ENCODE assay signal across 3 cellular contexts in the genomic region with DNA sequence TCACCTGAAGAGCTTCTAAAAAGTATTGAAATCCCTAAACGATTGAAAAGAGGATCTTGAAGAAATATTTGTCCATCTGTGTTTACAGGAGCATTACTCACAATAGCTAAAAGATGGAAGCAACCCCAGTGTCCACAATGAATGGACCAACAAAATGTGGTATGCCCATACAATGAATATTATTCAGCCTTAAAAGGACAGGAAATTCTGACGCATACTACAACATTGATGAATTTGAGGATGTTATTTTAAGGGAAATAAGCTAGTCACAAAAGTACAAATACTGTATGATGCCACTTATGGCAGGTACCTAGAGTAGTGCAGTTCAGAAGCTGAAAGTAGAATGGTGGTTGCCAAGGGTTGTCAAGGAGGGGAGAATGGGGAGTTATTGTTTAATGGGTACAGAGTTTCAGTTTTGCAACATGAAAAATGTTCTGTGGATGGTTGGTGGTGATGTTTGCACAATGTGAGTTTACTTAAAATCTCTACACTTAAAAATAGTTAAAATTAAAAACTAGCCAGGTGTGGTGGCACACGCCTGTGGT.
TF ChIP-seq lines count a peak whose summit lies in the region.

No MANE protein-coding gene starts in this region.

TF ChIP-seq in SK-N-SH treated with all-trans-retinoic acid at 6 μM for 48 hours, 23 proteins besides CTCF, POLR2A, EP300 and RAD21:
- TF ChIP-seq ZNF8 (CRISPR knock-in tag; IDR thresholded peaks at IDR 0.05) (peak; percentile 94), OSR1 (CRISPR knock-in tag; IDR thresholded peaks at IDR 0.05) (no peak)

TF ChIP-seq in SK-N-SH, 30 proteins besides CTCF, POLR2A, EP300 and RAD21 (continued from another document):
- TF ChIP-seq REST (IDR thresholded peaks at IDR 0.05; ENCODE audit: low read depth, low read length) = no peak
- no peak for TF ChIP-seq POLR2AphosphoS5 (IDR thresholded peaks at IDR 0.05; ENCODE audit: low read depth, low read length)
- no peak for TF ChIP-seq SIN3A (IDR thresholded peaks at IDR 0.05; ENCODE audit: borderline replicate concordance, low read depth, low read length)
- TF ChIP-seq MAX (IDR thresholded peaks at IDR 0.05; ENCODE audit: low read depth) = no peak
- TF ChIP-seq MEF2A (IDR thresholded peaks at IDR 0.05; ENCODE audit: borderline replicate concordance, low read depth) = no peak
- no peak for TF ChIP-seq YY1 (IDR thresholded peaks at IDR 0.05; ENCODE audit: low read depth)
- TF ChIP-seq GATA2 (CRISPR knock-in tag; IDR thresholded peaks at IDR 0.05) = no peak
- TF ChIP-seq EZH2phosphoT487 (IDR thresholded peaks at IDR 0.05; ENCODE audit: borderline replicate concordance, low read depth) = no peak
- no peak for TF ChIP-seq NRF1 (IDR thresholded peaks at IDR 0.05; ENCODE audit: low read depth, low read length)
- no peak for TF ChIP-seq FOSL2 (IDR thresholded peaks at IDR 0.05; ENCODE audit: borderline replicate concordance, low read depth)
- no peak for TF ChIP-seq MXI1 (IDR thresholded peaks at IDR 0.05; ENCODE audit: low read depth, low read length)

TF ChIP-seq in K562, 482 proteins besides CTCF, POLR2A, EP300 and RAD21:
- TF ChIP-seq ARNT (IDR thresholded peaks at IDR 0.05) (no peak), KAT7 (CRISPR knock-in tag; IDR thresholded peaks at IDR 0.05; ENCODE audit: borderline replicate concordance) (no peak), KLF10 (CRISPR knock-in tag; IDR thresholded peaks at IDR 0.05) (no peak), ZNF263 (CRISPR knock-in tag; IDR thresholded peaks at IDR 0.05; ENCODE audit: borderline replicate concordance) (no peak), CCAR2 (IDR thresholded peaks at IDR 0.05; ENCODE audit: low read depth, low read length) (no peak)
TF ChIP-seq in K562: peak in this region for 0.
